1 cellular context compared by ENCODE assay signal in the genomic region with DNA sequence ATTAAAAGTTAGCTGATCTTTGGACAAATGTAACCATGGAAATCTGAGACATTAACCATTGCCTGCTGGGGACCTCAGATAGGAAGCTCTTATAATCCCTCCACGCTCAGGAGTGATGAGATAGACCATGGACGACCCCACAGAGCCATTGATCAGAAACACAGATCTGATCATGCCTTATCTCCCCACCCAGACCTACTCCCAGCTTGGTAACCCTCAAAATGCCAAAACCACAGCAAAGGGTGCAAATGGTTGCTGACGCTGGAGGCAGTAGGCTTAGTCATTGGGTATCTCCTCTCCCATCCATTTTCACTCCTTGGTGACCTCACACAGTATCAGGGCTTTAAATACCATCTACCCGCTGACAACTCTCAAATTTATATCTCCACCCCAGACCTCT.
TF ChIP-seq lines count a peak whose summit lies in the region.

No MANE protein-coding gene starts in this region.

TF ChIP-seq in K562, 482 proteins besides CTCF, POLR2A, EP300 and RAD21 (continued from another document and continues in another):
- TF ChIP-seq, protein P1, sequence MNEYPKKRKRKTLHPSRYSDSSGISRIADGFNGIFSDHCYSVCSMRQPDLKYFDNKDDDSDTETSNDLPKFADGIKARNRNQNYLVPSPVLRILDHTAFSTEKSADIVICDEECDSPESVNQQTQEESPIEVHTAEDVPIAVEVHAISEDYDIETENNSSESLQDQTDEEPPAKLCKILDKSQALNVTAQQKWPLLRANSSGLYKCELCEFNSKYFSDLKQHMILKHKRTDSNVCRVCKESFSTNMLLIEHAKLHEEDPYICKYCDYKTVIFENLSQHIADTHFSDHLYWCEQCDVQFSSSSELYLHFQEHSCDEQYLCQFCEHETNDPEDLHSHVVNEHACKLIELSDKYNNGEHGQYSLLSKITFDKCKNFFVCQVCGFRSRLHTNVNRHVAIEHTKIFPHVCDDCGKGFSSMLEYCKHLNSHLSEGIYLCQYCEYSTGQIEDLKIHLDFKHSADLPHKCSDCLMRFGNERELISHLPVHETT (CRISPR knock-in tag; conservative IDR thresholded peaks at IDR 0.05 in 1 of 2, IDR thresholded peaks at IDR 0.05 in 1 of 2): no peak
- TF ChIP-seq CBFA2T3 (IDR thresholded peaks at IDR 0.05) (peak; percentile 50), ZNF431 (CRISPR knock-in tag; IDR thresholded peaks at IDR 0.05) (no peak), ZNF316 (IDR thresholded peaks at IDR 0.05) (no peak), ZNF12 (CRISPR knock-in tag; IDR thresholded peaks at IDR 0.05) (no peak), RBM14 (IDR thresholded peaks at IDR 0.05; ENCODE audit: borderline replicate concordance, insufficient read depth, low read depth, low read length) (no peak), NR2C1 (IDR thresholded peaks at IDR 0.05) (no peak), NR2C1 (tag; IDR thresholded peaks at IDR 0.05) (no peak), JUND (IDR thresholded peaks at IDR 0.05; ENCODE audit: borderline replicate concordance, low read depth, low read length) (no peak), JUND (tag; IDR thresholded peaks at IDR 0.05; ENCODE audit: borderline replicate concordance, low read depth, low read length) (no peak), FUS (optimal IDR thresholded peaks at IDR 0.05; ENCODE audit: low read depth, low read length) (no peak), ZNF224 (CRISPR knock-in tag; IDR thresholded peaks at IDR 0.05) (no peak), FOSL1 (tag; conservative IDR thresholded peaks at IDR 0.05) (peak; percentile 62), CCAR2 (IDR thresholded peaks at IDR 0.05; ENCODE audit: low read depth, low read length) (no peak), CEBPG (CRISPR knock-in tag; IDR thresholded peaks at IDR 0.05) (no peak), CEBPG (tag; conservative IDR thresholded peaks at IDR 0.05 in 1 of 2, IDR thresholded peaks at IDR 0.05 in 1 of 2) (no peak), ZNF146 (CRISPR knock-in tag; IDR thresholded peaks at IDR 0.05; ENCODE audit: unreplicated experiment) (no peak), KLF16 (IDR thresholded peaks at IDR 0.05) (peak; percentile 10; the same call in 1 of the 2 replicates), RFX1 (IDR thresholded peaks at IDR 0.05) (no peak), SIN3A (IDR thresholded peaks at IDR 0.05; ENCODE audit: borderline replicate concordance in 2 of 2, control insufficient read depth in 1 of 2, low read depth in 2 of 2, low read length in 2 of 2) (no peak), RFX7 (CRISPR knock-in tag; IDR thresholded peaks at IDR 0.05) (no peak), CHCHD3 (CRISPR knock-in tag; IDR thresholded peaks at IDR 0.05) (no peak), MAFK (IDR thresholded peaks at IDR 0.05; ENCODE audit: low read length) (no peak), FOXK1 (CRISPR knock-in tag; IDR thresholded peaks at IDR 0.05; ENCODE audit: borderline replicate concordance) (no peak), U2AF1 (optimal IDR thresholded peaks at IDR 0.05; ENCODE audit: low read depth, low read length) (no peak), SAP30 (IDR thresholded peaks at IDR 0.05; ENCODE audit: borderline replicate concordance, insufficient read depth, low read depth, low read length, poor library complexity, severe bottlenecking) (no peak), KDM2B (CRISPR knock-in tag; IDR thresholded peaks at IDR 0.05) (no peak), DMBX1 (CRISPR knock-in tag; IDR thresholded peaks at IDR 0.05; ENCODE audit: borderline replicate concordance) (no peak), ZNF830 (CRISPR knock-in tag; IDR thresholded peaks at IDR 0.05) (no peak), CBFA2T2 (conservative IDR thresholded peaks at IDR 0.05) (0 out of 2 replicates have a peak, but pooled peaks have one; percentile 23), NONO (IDR thresholded peaks at IDR 0.05; ENCODE audit: low read depth in 2 of 2, low read length in 1 of 2) (no peak)
- TF ChIP-seq, protein P2, sequence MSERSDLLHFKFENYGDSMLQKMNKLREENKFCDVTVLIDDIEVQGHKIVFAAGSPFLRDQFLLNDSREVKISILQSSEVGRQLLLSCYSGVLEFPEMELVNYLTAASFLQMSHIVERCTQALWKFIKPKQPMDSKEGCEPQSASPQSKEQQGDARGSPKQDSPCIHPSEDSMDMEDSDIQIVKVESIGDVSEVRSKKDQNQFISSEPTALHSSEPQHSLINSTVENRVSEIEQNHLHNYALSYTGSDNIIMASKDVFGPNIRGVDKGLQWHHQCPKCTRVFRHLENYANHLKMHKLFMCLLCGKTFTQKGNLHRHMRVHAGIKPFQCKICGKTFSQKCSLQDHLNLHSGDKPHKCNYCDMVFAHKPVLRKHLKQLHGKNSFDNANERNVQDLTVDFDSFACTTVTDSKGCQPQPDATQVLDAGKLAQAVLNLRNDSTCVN (CRISPR knock-in tag; IDR thresholded peaks at IDR 0.05): no peak
- TF ChIP-seq, protein P3, sequence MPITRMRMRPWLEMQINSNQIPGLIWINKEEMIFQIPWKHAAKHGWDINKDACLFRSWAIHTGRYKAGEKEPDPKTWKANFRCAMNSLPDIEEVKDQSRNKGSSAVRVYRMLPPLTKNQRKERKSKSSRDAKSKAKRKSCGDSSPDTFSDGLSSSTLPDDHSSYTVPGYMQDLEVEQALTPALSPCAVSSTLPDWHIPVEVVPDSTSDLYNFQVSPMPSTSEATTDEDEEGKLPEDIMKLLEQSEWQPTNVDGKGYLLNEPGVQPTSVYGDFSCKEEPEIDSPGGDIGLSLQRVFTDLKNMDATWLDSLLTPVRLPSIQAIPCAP (CRISPR knock-in tag; IDR thresholded peaks at IDR 0.05; ENCODE audit: borderline replicate concordance): no peak
- TF ChIP-seq, protein P4, sequence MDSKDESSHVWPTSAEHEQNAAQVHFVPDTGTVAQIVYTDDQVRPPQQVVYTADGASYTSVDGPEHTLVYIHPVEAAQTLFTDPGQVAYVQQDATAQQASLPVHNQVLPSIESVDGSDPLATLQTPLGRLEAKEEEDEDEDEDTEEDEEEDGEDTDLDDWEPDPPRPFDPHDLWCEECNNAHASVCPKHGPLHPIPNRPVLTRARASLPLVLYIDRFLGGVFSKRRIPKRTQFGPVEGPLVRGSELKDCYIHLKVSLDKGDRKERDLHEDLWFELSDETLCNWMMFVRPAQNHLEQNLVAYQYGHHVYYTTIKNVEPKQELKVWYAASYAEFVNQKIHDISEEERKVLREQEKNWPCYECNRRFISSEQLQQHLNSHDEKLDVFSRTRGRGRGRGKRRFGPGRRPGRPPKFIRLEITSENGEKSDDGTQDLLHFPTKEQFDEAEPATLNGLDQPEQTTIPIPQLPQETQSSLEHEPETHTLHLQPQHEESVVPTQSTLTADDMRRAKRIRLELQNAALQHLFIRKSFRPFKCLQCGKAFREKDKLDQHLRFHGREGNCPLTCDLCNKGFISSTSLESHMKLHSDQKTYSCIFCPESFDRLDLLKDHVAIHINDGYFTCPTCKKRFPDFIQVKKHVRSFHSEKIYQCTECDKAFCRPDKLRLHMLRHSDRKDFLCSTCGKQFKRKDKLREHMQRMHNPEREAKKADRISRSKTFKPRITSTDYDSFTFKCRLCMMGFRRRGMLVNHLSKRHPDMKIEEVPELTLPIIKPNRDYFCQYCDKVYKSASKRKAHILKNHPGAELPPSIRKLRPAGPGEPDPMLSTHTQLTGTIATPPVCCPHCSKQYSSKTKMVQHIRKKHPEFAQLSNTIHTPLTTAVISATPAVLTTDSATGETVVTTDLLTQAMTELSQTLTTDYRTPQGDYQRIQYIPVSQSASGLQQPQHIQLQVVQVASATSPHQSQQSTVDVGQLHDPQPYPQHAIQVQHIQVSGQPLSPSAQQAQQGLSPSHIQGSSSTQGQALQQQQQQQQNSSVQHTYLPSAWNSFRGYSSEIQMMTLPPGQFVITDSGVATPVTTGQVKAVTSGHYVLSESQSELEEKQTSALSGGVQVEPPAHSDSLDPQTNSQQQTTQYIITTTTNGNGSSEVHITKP (IDR thresholded peaks at IDR 0.05; ENCODE audit: partially characterized antibody): no peak
- TF ChIP-seq, protein P5, sequence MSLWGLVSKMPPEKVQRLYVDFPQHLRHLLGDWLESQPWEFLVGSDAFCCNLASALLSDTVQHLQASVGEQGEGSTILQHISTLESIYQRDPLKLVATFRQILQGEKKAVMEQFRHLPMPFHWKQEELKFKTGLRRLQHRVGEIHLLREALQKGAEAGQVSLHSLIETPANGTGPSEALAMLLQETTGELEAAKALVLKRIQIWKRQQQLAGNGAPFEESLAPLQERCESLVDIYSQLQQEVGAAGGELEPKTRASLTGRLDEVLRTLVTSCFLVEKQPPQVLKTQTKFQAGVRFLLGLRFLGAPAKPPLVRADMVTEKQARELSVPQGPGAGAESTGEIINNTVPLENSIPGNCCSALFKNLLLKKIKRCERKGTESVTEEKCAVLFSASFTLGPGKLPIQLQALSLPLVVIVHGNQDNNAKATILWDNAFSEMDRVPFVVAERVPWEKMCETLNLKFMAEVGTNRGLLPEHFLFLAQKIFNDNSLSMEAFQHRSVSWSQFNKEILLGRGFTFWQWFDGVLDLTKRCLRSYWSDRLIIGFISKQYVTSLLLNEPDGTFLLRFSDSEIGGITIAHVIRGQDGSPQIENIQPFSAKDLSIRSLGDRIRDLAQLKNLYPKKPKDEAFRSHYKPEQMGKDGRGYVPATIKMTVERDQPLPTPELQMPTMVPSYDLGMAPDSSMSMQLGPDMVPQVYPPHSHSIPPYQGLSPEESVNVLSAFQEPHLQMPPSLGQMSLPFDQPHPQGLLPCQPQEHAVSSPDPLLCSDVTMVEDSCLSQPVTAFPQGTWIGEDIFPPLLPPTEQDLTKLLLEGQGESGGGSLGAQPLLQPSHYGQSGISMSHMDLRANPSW (CRISPR knock-in tag; IDR thresholded peaks at IDR 0.05): no peak
- TF ChIP-seq, protein P6, sequence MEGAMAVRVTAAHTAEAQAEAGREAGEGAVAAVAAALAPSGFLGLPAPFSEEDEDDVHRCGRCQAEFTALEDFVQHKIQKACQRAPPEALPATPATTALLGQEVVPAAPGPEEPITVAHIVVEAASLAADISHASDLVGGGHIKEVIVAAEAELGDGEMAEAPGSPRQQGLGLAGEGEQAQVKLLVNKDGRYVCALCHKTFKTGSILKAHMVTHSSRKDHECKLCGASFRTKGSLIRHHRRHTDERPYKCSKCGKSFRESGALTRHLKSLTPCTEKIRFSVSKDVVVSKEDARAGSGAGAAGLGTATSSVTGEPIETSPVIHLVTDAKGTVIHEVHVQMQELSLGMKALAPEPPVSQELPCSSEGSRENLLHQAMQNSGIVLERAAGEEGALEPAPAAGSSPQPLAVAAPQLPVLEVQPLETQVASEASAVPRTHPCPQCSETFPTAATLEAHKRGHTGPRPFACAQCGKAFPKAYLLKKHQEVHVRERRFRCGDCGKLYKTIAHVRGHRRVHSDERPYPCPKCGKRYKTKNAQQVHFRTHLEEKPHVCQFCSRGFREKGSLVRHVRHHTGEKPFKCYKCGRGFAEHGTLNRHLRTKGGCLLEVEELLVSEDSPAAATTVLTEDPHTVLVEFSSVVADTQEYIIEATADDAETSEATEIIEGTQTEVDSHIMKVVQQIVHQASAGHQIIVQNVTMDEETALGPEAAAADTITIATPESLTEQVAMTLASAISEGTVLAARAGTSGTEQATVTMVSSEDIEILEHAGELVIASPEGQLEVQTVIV (CRISPR knock-in tag; IDR thresholded peaks at IDR 0.05; ENCODE audit: borderline replicate concordance): no peak
- TF ChIP-seq, protein P7, sequence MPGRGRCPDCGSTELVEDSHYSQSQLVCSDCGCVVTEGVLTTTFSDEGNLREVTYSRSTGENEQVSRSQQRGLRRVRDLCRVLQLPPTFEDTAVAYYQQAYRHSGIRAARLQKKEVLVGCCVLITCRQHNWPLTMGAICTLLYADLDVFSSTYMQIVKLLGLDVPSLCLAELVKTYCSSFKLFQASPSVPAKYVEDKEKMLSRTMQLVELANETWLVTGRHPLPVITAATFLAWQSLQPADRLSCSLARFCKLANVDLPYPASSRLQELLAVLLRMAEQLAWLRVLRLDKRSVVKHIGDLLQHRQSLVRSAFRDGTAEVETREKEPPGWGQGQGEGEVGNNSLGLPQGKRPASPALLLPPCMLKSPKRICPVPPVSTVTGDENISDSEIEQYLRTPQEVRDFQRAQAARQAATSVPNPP (IDR thresholded peaks at IDR 0.05; ENCODE audit: borderline replicate concordance, insufficient read depth, insufficient read length): no peak
- TF ChIP-seq, protein P8, sequence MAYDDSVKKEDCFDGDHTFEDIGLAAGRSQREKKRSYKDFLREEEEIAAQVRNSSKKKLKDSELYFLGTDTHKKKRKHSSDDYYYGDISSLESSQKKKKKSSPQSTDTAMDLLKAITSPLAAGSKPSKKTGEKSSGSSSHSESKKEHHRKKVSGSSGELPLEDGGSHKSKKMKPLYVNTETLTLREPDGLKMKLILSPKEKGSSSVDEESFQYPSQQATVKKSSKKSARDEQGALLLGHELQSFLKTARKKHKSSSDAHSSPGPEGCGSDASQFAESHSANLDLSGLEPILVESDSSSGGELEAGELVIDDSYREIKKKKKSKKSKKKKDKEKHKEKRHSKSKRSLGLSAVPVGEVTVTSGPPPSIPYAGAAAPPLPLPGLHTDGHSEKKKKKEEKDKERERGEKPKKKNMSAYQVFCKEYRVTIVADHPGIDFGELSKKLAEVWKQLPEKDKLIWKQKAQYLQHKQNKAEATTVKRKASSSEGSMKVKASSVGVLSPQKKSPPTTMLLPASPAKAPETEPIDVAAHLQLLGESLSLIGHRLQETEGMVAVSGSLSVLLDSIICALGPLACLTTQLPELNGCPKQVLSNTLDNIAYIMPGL (CRISPR knock-in tag; IDR thresholded peaks at IDR 0.05): no peak
- TF ChIP-seq, protein P9, sequence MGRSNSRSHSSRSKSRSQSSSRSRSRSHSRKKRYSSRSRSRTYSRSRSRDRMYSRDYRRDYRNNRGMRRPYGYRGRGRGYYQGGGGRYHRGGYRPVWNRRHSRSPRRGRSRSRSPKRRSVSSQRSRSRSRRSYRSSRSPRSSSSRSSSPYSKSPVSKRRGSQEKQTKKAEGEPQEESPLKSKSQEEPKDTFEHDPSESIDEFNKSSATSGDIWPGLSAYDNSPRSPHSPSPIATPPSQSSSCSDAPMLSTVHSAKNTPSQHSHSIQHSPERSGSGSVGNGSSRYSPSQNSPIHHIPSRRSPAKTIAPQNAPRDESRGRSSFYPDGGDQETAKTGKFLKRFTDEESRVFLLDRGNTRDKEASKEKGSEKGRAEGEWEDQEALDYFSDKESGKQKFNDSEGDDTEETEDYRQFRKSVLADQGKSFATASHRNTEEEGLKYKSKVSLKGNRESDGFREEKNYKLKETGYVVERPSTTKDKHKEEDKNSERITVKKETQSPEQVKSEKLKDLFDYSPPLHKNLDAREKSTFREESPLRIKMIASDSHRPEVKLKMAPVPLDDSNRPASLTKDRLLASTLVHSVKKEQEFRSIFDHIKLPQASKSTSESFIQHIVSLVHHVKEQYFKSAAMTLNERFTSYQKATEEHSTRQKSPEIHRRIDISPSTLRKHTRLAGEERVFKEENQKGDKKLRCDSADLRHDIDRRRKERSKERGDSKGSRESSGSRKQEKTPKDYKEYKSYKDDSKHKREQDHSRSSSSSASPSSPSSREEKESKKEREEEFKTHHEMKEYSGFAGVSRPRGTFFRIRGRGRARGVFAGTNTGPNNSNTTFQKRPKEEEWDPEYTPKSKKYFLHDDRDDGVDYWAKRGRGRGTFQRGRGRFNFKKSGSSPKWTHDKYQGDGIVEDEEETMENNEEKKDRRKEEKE (IDR thresholded peaks at IDR 0.05; ENCODE audit: borderline replicate concordance in 1 of 2, control insufficient read depth in 1 of 2, low read depth in 2 of 2, low read length in 1 of 2): no peak
- TF ChIP-seq, protein P10, sequence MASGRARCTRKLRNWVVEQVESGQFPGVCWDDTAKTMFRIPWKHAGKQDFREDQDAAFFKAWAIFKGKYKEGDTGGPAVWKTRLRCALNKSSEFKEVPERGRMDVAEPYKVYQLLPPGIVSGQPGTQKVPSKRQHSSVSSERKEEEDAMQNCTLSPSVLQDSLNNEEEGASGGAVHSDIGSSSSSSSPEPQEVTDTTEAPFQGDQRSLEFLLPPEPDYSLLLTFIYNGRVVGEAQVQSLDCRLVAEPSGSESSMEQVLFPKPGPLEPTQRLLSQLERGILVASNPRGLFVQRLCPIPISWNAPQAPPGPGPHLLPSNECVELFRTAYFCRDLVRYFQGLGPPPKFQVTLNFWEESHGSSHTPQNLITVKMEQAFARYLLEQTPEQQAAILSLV (tag; IDR thresholded peaks at IDR 0.05): no peak
